ENCODE assay signal across 20 cellular contexts in genomic region chr7:35454575-35455385, GRCh38.
A peak's percentile ranks its signal among the peaks of the same experiment; 100 is the strongest.
DNase-seq lines count a peak whose midpoint lies in the region; ATAC-seq and TF ChIP-seq lines count a peak whose summit lies in the region.
"Had no signal": no experiment of that assay in that cellular context is flagged by ENCODE, and none has a peak within 500 bp of the region (broad histone marks: within the 10 kb centered on the region; RNA-seq: fewer than 3 reads in every experiment).

No MANE protein-coding gene starts in this region.

- peaks cover 18% of the 10 kb centered on the region for H3K27me3 ChIP-seq in left ventricle myocardium inferior (ENCODE audit: low read depth)

- ATAC-seq in left cardiac atrium (peak in 1 of 2 donors; percentile 43), HG03342 (IDR thresholded peaks at IDR 0.05; ENCODE audit: unreplicated experiment) (no peak), GM18498 (IDR thresholded peaks at IDR 0.05; ENCODE audit: unreplicated experiment) (no peak)
- ATAC-seq: A549; activated CD4-positive, alpha-beta T cell treated with anti-CD3 and anti-CD28 coated beads for 36 hours; HepG2 had no signal

- no peaks in the 10 kb centered on the region for H3K36me3 Mint-ChIP-seq in type B pancreatic cell

- H3K9me3 Mint-ChIP-seq in type B pancreatic cell: peaks cover 26% of the 10 kb centered on the region

- H3K4me3 ChIP-seq in left ventricle myocardium inferior (peak overlapping the region; percentile 45), mesodermal cell (ENCODE audit: extremely low read depth, insufficient read depth, low read length, poor library complexity, severe bottlenecking) (peak overlapping the region; percentile 2)
- H3K4me3 ChIP-seq: A549 had no signal

- H3K4me1 Mint-ChIP-seq in type B pancreatic cell (ENCODE audit: unreplicated experiment): peaks cover 4% of the 10 kb centered on the region
- H3K4me1 Mint-ChIP-seq: B cell had no signal

- intact Hi-C loops in left cardiac atrium (cut with DNase I): no loop called here
- intact Hi-C loops in cardiac septum (cut with DNase I): no loop called here
- intact Hi-C loops in left ventricle myocardium inferior (cut with micrococcal nuclease): no loop called here

- H3K36me3 ChIP-seq in left ventricle myocardium inferior (no peaks in the 10 kb centered on the region), mesodermal cell (ENCODE audit: control insufficient read depth, insufficient read depth, low read length) (no peaks in the 10 kb centered on the region)

- 59 to 69% methylated on average over 54 to 57 of the region's 58 CpGs for WGBS in mesodermal cell (ENCODE audit: insufficient coverage in 2 of 2), 2 experiments

- H3K27ac Mint-ChIP-seq in type B pancreatic cell: no peak overlapping the region
- H3K27ac Mint-ChIP-seq: activated CD4-positive, alpha-beta T cell treated with anti-CD3 and anti-CD28 coated beads for 36 hours; activated naive CD4-positive, alpha-beta T cell treated with anti-CD3 and anti-CD28 coated beads for 36 hours; B cell had no signal

- H3K4me3 Mint-ChIP-seq in type B pancreatic cell: peak overlapping the region; percentile 70
- H3K4me3 Mint-ChIP-seq: activated CD4-positive, alpha-beta T cell treated with anti-CD3 and anti-CD28 coated beads for 36 hours; activated naive CD4-positive, alpha-beta T cell treated with anti-CD3 and anti-CD28 coated beads for 36 hours; B cell had no signal

- H3K4me1 ChIP-seq in left ventricle myocardium inferior (peaks cover 5% of the 10 kb centered on the region), mesodermal cell (ENCODE audit: control insufficient read depth, insufficient read depth, low read length, poor library complexity, severe bottlenecking) (peaks cover 7% of the 10 kb centered on the region)
- H3K4me1 ChIP-seq: A549 had no signal

- H3K9me3 ChIP-seq in left ventricle myocardium inferior (replicated peaks) (peaks cover 12% of the 10 kb centered on the region), mesodermal cell (ENCODE audit: control insufficient read depth, low read length) (peaks cover 18% of the 10 kb centered on the region)
- H3K9me3 ChIP-seq: A549 had no signal

- TF ChIP-seq CTCF in left ventricle myocardium inferior (IDR thresholded peaks at IDR 0.05; ENCODE audit: borderline replicate concordance) (no peak), type B pancreatic cell (conservative IDR thresholded peaks at IDR 0.05) (no peak)

- peak; percentile 31 for DNase-seq in left cardiac atrium
- no peak for DNase-seq in cardiac septum (ENCODE audit: low spot score)
- no peak for DNase-seq in left ventricle myocardium inferior
- no peak for DNase-seq in type B pancreatic cell (ENCODE audit: extremely low spot score, unreplicated experiment)
- no peak for DNase-seq in inferior parietal cortex (ENCODE audit: extremely low spot score)
- DNase-seq: activated CD4-positive, alpha-beta T cell treated with anti-CD3 and anti-CD28 coated beads for 36 hours; activated naive CD4-positive, alpha-beta T cell treated with anti-CD3 and anti-CD28 coated beads for 36 hours; activated T-cell treated with anti-CD3 and anti-CD28 coated beads, Interleukin-2, amount 50 U/mL, for 48 hours; anterior cingulate cortex; effector CD4-positive, alpha-beta T cell; NCI-H1092 treated with DMSO at 0.1 percent for 48 hours; NCI-H2029 treated with DMSO at 0.1 percent for 48 hours; SIG-M5; T-helper 1 cell had no signal

- H3K27ac ChIP-seq in left ventricle myocardium inferior (replicated peaks) (no peak overlapping the region), mesodermal cell (ENCODE audit: low read depth, low read length, severe bottlenecking) (no peak overlapping the region)
- H3K27ac ChIP-seq: A549 had no signal

- peaks cover 30% of the 10 kb centered on the region for H3K27me3 Mint-ChIP-seq in type B pancreatic cell
